ENCODE assay signal across 1 cellular context in the genomic region with DNA sequence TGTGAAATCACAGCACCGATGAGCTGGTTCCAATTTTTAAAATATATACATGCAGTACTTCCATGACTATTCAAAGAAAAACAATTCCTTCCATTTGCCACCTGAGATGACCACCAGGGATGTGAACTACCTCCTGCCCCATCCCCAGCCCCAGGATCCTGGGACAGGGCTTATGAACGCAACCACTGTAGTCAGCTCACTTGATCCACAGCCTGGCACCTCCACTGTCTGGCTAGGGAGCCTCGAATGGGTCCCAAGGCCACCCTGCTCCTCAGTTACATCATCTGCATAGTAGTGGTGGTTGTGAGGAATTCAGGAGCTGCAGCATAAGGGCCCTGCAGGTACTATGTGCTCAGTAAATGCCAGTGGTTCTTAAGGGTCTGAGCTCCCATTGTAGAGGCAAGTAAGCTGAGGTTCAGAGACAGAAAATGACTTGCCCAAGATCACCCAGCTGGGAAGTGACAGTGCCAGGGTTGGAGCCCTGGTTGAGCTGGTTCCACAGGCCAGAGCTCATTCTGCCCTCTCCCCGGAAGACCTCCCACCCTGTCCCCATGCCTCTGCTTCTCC.
TF ChIP-seq lines count a peak whose summit lies in the region.

No MANE protein-coding gene starts in this region.

TF ChIP-seq in HepG2, 621 proteins besides CTCF, POLR2A, EP300 and RAD21:
- peak; percentile 58 for TF ChIP-seq ZNF629 (CRISPR knock-in tag; conservative IDR thresholded peaks at IDR 0.05)
- TF ChIP-seq RBFOX2 (IDR thresholded peaks at IDR 0.05; ENCODE audit: low read depth, low read length): 0 out of 2 replicates have a peak, but pooled peaks have one; percentile 20
